ENCODE assay signal across 1 cellular context in the genomic region with DNA sequence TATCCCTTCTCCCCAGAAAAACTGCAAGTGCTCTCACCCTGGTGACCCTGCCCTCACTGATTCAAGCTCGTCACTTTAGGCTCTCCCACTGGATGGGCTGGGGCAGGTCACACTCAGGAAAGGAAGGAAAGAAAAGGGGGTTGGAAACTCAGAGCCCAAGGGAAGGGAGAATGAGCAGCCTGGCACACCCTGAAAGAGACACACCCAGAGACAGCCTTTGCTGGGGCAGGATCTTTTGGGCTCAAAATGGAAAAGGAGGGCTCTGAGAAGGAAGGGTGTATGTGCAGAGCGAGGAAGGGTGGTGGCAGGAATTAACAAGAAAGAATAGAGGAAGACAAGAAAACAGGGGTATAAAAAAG.
TF ChIP-seq lines count a peak whose summit lies in the region.

No MANE protein-coding gene starts in this region.

TF ChIP-seq in WTC11, 78 proteins besides CTCF, POLR2A, EP300 and RAD21 (continued from another document):
- TF ChIP-seq, protein P1, sequence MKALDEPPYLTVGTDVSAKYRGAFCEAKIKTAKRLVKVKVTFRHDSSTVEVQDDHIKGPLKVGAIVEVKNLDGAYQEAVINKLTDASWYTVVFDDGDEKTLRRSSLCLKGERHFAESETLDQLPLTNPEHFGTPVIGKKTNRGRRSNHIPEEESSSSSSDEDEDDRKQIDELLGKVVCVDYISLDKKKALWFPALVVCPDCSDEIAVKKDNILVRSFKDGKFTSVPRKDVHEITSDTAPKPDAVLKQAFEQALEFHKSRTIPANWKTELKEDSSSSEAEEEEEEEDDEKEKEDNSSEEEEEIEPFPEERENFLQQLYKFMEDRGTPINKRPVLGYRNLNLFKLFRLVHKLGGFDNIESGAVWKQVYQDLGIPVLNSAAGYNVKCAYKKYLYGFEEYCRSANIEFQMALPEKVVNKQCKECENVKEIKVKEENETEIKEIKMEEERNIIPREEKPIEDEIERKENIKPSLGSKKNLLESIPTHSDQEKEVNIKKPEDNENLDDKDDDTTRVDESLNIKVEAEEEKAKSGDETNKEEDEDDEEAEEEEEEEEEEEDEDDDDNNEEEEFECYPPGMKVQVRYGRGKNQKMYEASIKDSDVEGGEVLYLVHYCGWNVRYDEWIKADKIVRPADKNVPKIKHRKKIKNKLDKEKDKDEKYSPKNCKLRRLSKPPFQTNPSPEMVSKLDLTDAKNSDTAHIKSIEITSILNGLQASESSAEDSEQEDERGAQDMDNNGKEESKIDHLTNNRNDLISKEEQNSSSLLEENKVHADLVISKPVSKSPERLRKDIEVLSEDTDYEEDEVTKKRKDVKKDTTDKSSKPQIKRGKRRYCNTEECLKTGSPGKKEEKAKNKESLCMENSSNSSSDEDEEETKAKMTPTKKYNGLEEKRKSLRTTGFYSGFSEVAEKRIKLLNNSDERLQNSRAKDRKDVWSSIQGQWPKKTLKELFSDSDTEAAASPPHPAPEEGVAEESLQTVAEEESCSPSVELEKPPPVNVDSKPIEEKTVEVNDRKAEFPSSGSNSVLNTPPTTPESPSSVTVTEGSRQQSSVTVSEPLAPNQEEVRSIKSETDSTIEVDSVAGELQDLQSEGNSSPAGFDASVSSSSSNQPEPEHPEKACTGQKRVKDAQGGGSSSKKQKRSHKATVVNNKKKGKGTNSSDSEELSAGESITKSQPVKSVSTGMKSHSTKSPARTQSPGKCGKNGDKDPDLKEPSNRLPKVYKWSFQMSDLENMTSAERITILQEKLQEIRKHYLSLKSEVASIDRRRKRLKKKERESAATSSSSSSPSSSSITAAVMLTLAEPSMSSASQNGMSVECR (CRISPR knock-in tag; IDR thresholded peaks at IDR 0.05; ENCODE audit: borderline replicate concordance), result no peak
